In genomic region chr2:3362686-3363085, GRCh38 we compare ENCODE assay signal across 18 cellular contexts.
"Had no signal": no experiment of that assay in that cellular context is flagged by ENCODE, and none has a peak within 500 bp of the region (broad histone marks: within the 10 kb centered on the region; RNA-seq: fewer than 3 reads in every experiment).

No MANE protein-coding gene starts in this region.

- H3K4me3 ChIP-seq: adrenal gland, gastroesophageal sphincter, left lung, prostate gland, right lobe of liver, spleen, thoracic aorta, vagina had no signal

- H3K9me3 Mint-ChIP-seq: activated CD4-positive, alpha-beta memory T cell treated with anti-CD3 and anti-CD28 coated beads for 36 hours; activated T-helper 1 cell treated with anti-CD3 and anti-CD28 coated beads, Interleukin-12 subunit alpha, Interleukin-12 subunit beta, Interleukin-2, Interleukin-4 antibody, amounts not matched to agents 30 ng/mL and 10 ng/mL and 1 ng/mL, durations not matched to agents 14 hours and 24 hours and 36 hours; effector memory CD8-positive, alpha-beta T cell; memory B cell had no signal

- H3K36me3 ChIP-seq: adrenal gland, gastroesophageal sphincter, left lung, neutrophil, prostate gland, right lobe of liver, spleen, thoracic aorta, vagina had no signal

- H3K27me3 ChIP-seq: adrenal gland, gastroesophageal sphincter, left lung, neutrophil, right lobe of liver, spleen, vagina had no signal

- H3K4me3 Mint-ChIP-seq: activated CD4-positive, alpha-beta memory T cell treated with anti-CD3 and anti-CD28 coated beads for 36 hours; activated T-helper 1 cell treated with anti-CD3 and anti-CD28 coated beads, Interleukin-12 subunit alpha, Interleukin-12 subunit beta, Interleukin-2, Interleukin-4 antibody, amounts not matched to agents 30 ng/mL and 10 ng/mL and 1 ng/mL, durations not matched to agents 14 hours and 24 hours and 36 hours; effector memory CD8-positive, alpha-beta T cell; memory B cell had no signal

- H3K27ac Mint-ChIP-seq: activated CD4-positive, alpha-beta memory T cell treated with anti-CD3 and anti-CD28 coated beads for 36 hours; activated T-helper 1 cell treated with anti-CD3 and anti-CD28 coated beads, Interleukin-12 subunit alpha, Interleukin-12 subunit beta, Interleukin-2, Interleukin-4 antibody, amounts not matched to agents 30 ng/mL and 10 ng/mL and 1 ng/mL, durations not matched to agents 14 hours and 24 hours and 36 hours; memory B cell had no signal

- H3K4me1 ChIP-seq: adrenal gland, gastroesophageal sphincter, left lung, prostate gland, right lobe of liver, vagina had no signal

- ATAC-seq: effector memory CD8-positive, alpha-beta T cell; gastroesophageal sphincter; left lung; stimulated activated naive CD8-positive, alpha-beta T cell treated with anti-CD3 and anti-CD28 coated beads, Interleukin-15, Interleukin-2, amounts not matched to agents 100 U/mL and 50 U/mL, for 24 hours had no signal

- DNase-seq: activated CD4-positive, alpha-beta memory T cell treated with anti-CD3 and anti-CD28 coated beads for 36 hours; activated naive CD4-positive, alpha-beta T cell; adrenal gland; central memory CD4-positive, alpha-beta T cell; cortex of kidney; effector memory CD8-positive, alpha-beta T cell; left lung; right lobe of liver; spleen; stimulated activated CD4-positive, alpha-beta T cell treated with anti-CD3 and anti-CD28 coated beads, Interleukin-1b, Interleukin-23, amount 100 ng/mL, for 48 hours; stimulated activated naive CD8-positive, alpha-beta T cell treated with anti-CD3 and anti-CD28 coated beads, Interleukin-15, Interleukin-2, amounts not matched to agents 100 U/mL and 50 U/mL, for 24 hours had no signal

- H3K27ac ChIP-seq: adrenal gland, gastroesophageal sphincter, left lung, neutrophil, prostate gland, right lobe of liver, spleen, thoracic aorta, vagina had no signal

- H3K27me3 Mint-ChIP-seq: activated CD4-positive, alpha-beta memory T cell treated with anti-CD3 and anti-CD28 coated beads for 36 hours; effector memory CD8-positive, alpha-beta T cell; memory B cell had no signal

- H3K36me3 Mint-ChIP-seq: activated CD4-positive, alpha-beta memory T cell treated with anti-CD3 and anti-CD28 coated beads for 36 hours had no signal

- H3K9me3 ChIP-seq: adrenal gland, gastroesophageal sphincter, left lung, neutrophil, prostate gland, right lobe of liver, spleen, thoracic aorta, vagina had no signal
